ENCODE assay signal across 10 cellular contexts in the genomic region with DNA sequence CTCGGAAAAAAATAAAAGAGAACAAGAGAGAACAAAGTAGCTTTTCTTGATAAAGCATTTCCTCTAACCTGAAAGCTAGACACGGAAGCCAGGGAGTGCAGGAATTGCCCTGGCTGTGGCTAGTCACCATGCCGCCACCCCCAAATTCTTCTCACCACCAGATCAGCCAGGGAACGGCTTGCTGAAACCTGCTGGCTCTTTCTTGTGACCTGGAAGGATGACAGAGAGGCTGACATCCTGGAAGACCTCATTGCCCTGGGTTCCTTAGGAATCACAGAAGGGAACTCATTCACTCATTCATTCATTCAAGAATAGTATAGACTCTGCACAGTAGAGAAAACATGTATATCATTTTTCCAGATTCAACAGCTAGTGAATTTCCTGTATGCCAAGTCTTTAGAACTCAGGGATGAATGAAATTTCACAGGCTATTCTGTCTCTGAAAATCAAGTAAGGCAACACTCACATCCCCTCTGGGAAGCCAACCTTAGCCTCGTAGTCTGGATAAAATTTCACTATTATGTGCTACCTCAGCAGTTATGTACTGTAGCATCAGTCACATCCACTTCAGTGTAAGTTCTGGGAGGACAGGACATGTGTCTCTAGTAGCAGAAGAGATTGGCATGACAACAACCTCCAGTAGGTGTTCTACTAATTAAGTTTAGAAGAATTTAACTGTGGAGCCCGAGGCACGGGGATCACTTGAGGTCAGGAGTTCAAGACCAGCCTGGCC. TPM values are rescaled to one million over a fixed set of nuclear protein-coding genes. Genes with fewer than 3 reads are reported as not detected.
DNase-seq lines count a peak whose midpoint lies in the region; ATAC-seq, FAIRE-seq and TF ChIP-seq lines count a peak whose summit lies in the region.
"Had no signal": no experiment of that assay in that cellular context is flagged by ENCODE, and none has a peak within 500 bp of the region (broad histone marks: within the 10 kb centered on the region; RNA-seq: fewer than 3 reads in every experiment).

No MANE protein-coding gene starts in this region.

- CTCF ChIA-PET in endothelial cell of umbilical vein (lab: Charles Lee), result interaction anchor here (0.7 to 2.3 kb wide), 5 partner anchors 17 to 153 kb away, joined by 3 to 6 read pairs (median 5); a partner anchor contains a TSS
- CTCF ChIA-PET in HEK293T (lab: Yijun Ruan, JAX), result no interaction called here

- H2AFZ ChIP-seq in endothelial cell of umbilical vein (ENCODE audit: low read depth, low read length), result peak overlapping the region; percentile 25

- POLR2A ChIA-PET in endothelial cell of umbilical vein (lab: Charles Lee), result no interaction called here
- POLR2A ChIA-PET in HEK293T (lab: Yijun Ruan, JAX), result no interaction called here

- intact Hi-C loops in endothelial cell of umbilical vein (cut with micrococcal nuclease), result loop anchor here (1.0 to 5.0 kb wide), 3 partner anchors 34 to 72 kb away; no protein-coding TSS in a partner anchor

- H3K4me2 ChIP-seq in endothelial cell of umbilical vein (ENCODE audit: insufficient read depth, low read length), result no peak overlapping the region

- H4K20me1 ChIP-seq in endothelial cell of umbilical vein (replicated peaks; ENCODE audit: control insufficient read depth, extremely low read depth, insufficient read depth, low read length), result no peaks in the 10 kb centered on the region

- FAIRE-seq in GM12891 (lab: Jason Lieb, UNC) (peak; percentile 66), endothelial cell of umbilical vein (lab: Jason Lieb, UNC) (peak; percentile 70)
- FAIRE-seq: endometrium had no signal

- dilution Hi-C loops in endothelial cell of umbilical vein (cut with MboI; ENCODE audit: extremely low pct_ligation_motif_present, low sequenced_read_pairs), result no loop called here

- no peak overlapping the region for H3K27ac ChIP-seq in endothelial cell of umbilical vein (ENCODE audit: insufficient read depth, low read depth, low read length)
- H3K27ac ChIP-seq: ovary had no signal

- H3K36me3 ChIP-seq in endothelial cell of umbilical vein (ENCODE audit: control insufficient read depth in 2 of 2, extremely low read depth in 1 of 2, insufficient read depth in 2 of 2, low read length in 2 of 2), result no peaks in the 10 kb centered on the region
- H3K36me3 ChIP-seq: ovary had no signal

- no peak overlapping the region for H3K4me3 ChIP-seq in endothelial cell of umbilical vein (replicated peaks in 1 of 3; ENCODE audit: insufficient read depth in 1 of 3, low read depth in 1 of 3, low read length in 3 of 3)
- H3K4me3 ChIP-seq: ovary had no signal

- peaks cover 26% of the 10 kb centered on the region for H3K4me1 ChIP-seq in endothelial cell of umbilical vein (ENCODE audit: control insufficient read depth, extremely low read depth, insufficient read depth, low read length)

- ATAC-seq in GM21528 (IDR thresholded peaks at IDR 0.05; ENCODE audit: low FRiP score, unreplicated experiment), result peak; percentile 22

- BruUV-seq in endothelial cell of umbilical vein (replicated peaks; lab: Mats Ljungman, UMichigan), result TSS peak; percentile 55

- TF ChIP-seq CTCF in endothelial cell of umbilical vein (IDR thresholded peaks at IDR 0.05; ENCODE audit: extremely low read depth in 1 of 2, insufficient read depth in 1 of 2, low read depth in 1 of 2, low read length in 2 of 2), result no peak

- no peak for DNase-seq in GM12891 (ENCODE audit: insufficient read length, low spot score)
- peak; percentile 44 for DNase-seq in HPDE6-E6E7 (ENCODE audit: extremely low spot score)
- peak; percentile 21 for DNase-seq in endothelial cell of umbilical vein (ENCODE audit: low read depth, low spot score)
- no peak for DNase-seq in NOMO-1 treated with DMSO at 0.1 percent for 48 hours (lab: John Stamatoyannopoulos, UW; ENCODE audit: unreplicated experiment)
- no peak for DNase-seq in HEK293T (ENCODE audit: extremely low spot score)
- DNase-seq in NCI-H510A treated with DMSO at 0.1 percent for 48 hours (lab: John Stamatoyannopoulos, UW), result no peak
- no peak for DNase-seq in iPS-NIHi11 (ENCODE audit: low spot score)
- DNase-seq: ovary had no signal

- no peaks in the 10 kb centered on the region for H3K79me2 ChIP-seq in endothelial cell of umbilical vein (ENCODE audit: control insufficient read depth, insufficient read depth, low read length)

- TF ChIP-seq POLR2A in GM12891 (IDR thresholded peaks at IDR 0.05; ENCODE audit: low read depth, low read length) (no peak), endothelial cell of umbilical vein (IDR thresholded peaks at IDR 0.05; ENCODE audit: low read depth, low read length) (no peak)

- H3K9me3 ChIP-seq in endothelial cell of umbilical vein (replicated peaks; ENCODE audit: control insufficient read depth, insufficient read depth, low read length), result no peaks in the 10 kb centered on the region
- H3K9me3 ChIP-seq: ovary had no signal

- no peaks in the 10 kb centered on the region for H3K27me3 ChIP-seq in endothelial cell of umbilical vein (ENCODE audit: control insufficient read depth in 2 of 2, insufficient read depth in 2 of 2, low read length in 2 of 2)
- H3K27me3 ChIP-seq: ovary had no signal

- no peak overlapping the region for H3K9ac ChIP-seq in endothelial cell of umbilical vein (replicated peaks; ENCODE audit: extremely low read depth, insufficient read depth, low read length)

- no peaks in the 10 kb centered on the region for H3K9me1 ChIP-seq in endothelial cell of umbilical vein (replicated peaks; ENCODE audit: control insufficient read depth, extremely low read depth, insufficient read depth, low read length)

TF ChIP-seq in GM12891, 5 proteins besides CTCF, POLR2A, EP300 and RAD21:
- TF ChIP-seq SPI1 (IDR thresholded peaks at IDR 0.05; ENCODE audit: low read depth, low read length), result no peak
- no peak for TF ChIP-seq POLR2AphosphoS5 (IDR thresholded peaks at IDR 0.05; ENCODE audit: low read depth, low read length)
- TF ChIP-seq TAF1 (IDR thresholded peaks at IDR 0.05; ENCODE audit: low read depth, low read length), result no peak
- no peak for TF ChIP-seq PAX5 (IDR thresholded peaks at IDR 0.05; ENCODE audit: insufficient read depth, low read length, severe bottlenecking)
- no peak for TF ChIP-seq POU2F2 (IDR thresholded peaks at IDR 0.05; ENCODE audit: low read depth, low read length)

TF ChIP-seq in endothelial cell of umbilical vein, 7 proteins besides CTCF, POLR2A, EP300 and RAD21:
- TF ChIP-seq, protein P1, sequence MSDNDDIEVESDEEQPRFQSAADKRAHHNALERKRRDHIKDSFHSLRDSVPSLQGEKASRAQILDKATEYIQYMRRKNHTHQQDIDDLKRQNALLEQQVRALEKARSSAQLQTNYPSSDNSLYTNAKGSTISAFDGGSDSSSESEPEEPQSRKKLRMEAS (IDR thresholded peaks at IDR 0.05; ENCODE audit: insufficient read depth, insufficient read length), result no peak
- no peak for TF ChIP-seq FOS (IDR thresholded peaks at IDR 0.05; ENCODE audit: borderline replicate concordance, insufficient read depth, low read length)
- no peak for TF ChIP-seq MYC (IDR thresholded peaks at IDR 0.05; ENCODE audit: low read depth, low read length)
- no peak for TF ChIP-seq EZH2 (IDR thresholded peaks at IDR 0.05; ENCODE audit: borderline replicate concordance, low read depth, low read length, severe bottlenecking)
- TF ChIP-seq POLR2AphosphoS5 (IDR thresholded peaks at IDR 0.05; ENCODE audit: insufficient read depth, low read depth, low read length), result no peak
- TF ChIP-seq JUN (IDR thresholded peaks at IDR 0.05; ENCODE audit: borderline replicate concordance, insufficient read depth, insufficient read length, low read depth), result no peak
- no peak for TF ChIP-seq GATA2 (IDR thresholded peaks at IDR 0.05; ENCODE audit: insufficient read depth, insufficient read length, low read depth, low read length)

TF ChIP-seq in HEK293T, 16 proteins besides CTCF, POLR2A, EP300 and RAD21:
- no peak for TF ChIP-seq SP1 (IDR thresholded peaks at IDR 0.05)
- TF ChIP-seq NFRKB (IDR thresholded peaks at IDR 0.05), result no peak
- TF ChIP-seq CTBP1 (IDR thresholded peaks at IDR 0.05; ENCODE audit: borderline replicate concordance), result no peak
- no peak for TF ChIP-seq HDGF (IDR thresholded peaks at IDR 0.05; ENCODE audit: borderline replicate concordance)
- no peak for TF ChIP-seq FOXK2 (IDR thresholded peaks at IDR 0.05)
- TF ChIP-seq, protein P2, sequence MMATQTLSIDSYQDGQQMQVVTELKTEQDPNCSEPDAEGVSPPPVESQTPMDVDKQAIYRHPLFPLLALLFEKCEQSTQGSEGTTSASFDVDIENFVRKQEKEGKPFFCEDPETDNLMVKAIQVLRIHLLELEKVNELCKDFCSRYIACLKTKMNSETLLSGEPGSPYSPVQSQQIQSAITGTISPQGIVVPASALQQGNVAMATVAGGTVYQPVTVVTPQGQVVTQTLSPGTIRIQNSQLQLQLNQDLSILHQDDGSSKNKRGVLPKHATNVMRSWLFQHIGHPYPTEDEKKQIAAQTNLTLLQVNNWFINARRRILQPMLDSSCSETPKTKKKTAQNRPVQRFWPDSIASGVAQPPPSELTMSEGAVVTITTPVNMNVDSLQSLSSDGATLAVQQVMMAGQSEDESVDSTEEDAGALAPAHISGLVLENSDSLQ (IDR thresholded peaks at IDR 0.05), result no peak
- TF ChIP-seq ZNF384 (IDR thresholded peaks at IDR 0.05), result no peak
- no peak for TF ChIP-seq ARNT (IDR thresholded peaks at IDR 0.05)
- no peak for TF ChIP-seq SUZ12 (IDR thresholded peaks at IDR 0.05)
- TF ChIP-seq FOXM1 (IDR thresholded peaks at IDR 0.05; ENCODE audit: borderline replicate concordance), result no peak

RNA-seq across cellular contexts. Expression of a gene that starts 42.2 kb away (rescaled TPM):
- 0.17 TPM for polyA plus RNA-seq in GM12891 (2012; ENCODE audit: low read depth, missing spikeins)
- total RNA-seq in endothelial cell of umbilical vein, result 0.92 and 1.3 TPM in 2 replicates
- polyA plus RNA-seq in endothelial cell of umbilical vein, result 0.14 and 0.49 TPM in 2 replicates
- polyA plus RNA-seq in endothelial cell of umbilical vein (2011; cell fraction: cytosol; rRNA removed), result 0.23 and 0.31 TPM in 2 replicates
- 0.03 and 0.08 TPM in 2 replicates for polyA plus RNA-seq in endothelial cell of umbilical vein (2011; cell fraction: nucleus; rRNA removed)
- polyA plus RNA-seq in endothelial cell of umbilical vein (2012), result 0.18 and 0.27 TPM in 2 replicates
- polyA minus RNA-seq in endothelial cell of umbilical vein, result 0.15 and 0.97 TPM in 2 replicates
- polyA minus RNA-seq in endothelial cell of umbilical vein (2011; cell fraction: cytosol; rRNA and poly(A)+ RNA removed), result 0.72 TPM
- 0.34 TPM in 1 of 2 replicates, not detected in the other for polyA minus RNA-seq in endothelial cell of umbilical vein (2011; cell fraction: nucleus; rRNA and poly(A)+ RNA removed)

Comparison
In these comparisons a context has a peak if more than half of its experiments do, and no peak if none do; other contexts are left out.
1. DNase-seq: peak in HPDE6-E6E7 (single experiment) and endothelial cell of umbilical vein (single experiment); none in GM12891 (single experiment), NOMO-1 treated with DMSO at 0.1 percent for 48 hours (single experiment), HEK293T (single experiment), NCI-H510A treated with DMSO at 0.1 percent for 48 hours (single experiment) and iPS-NIHi11 (single experiment).